1 cellular context compared by ENCODE assay signal in the genomic region with DNA sequence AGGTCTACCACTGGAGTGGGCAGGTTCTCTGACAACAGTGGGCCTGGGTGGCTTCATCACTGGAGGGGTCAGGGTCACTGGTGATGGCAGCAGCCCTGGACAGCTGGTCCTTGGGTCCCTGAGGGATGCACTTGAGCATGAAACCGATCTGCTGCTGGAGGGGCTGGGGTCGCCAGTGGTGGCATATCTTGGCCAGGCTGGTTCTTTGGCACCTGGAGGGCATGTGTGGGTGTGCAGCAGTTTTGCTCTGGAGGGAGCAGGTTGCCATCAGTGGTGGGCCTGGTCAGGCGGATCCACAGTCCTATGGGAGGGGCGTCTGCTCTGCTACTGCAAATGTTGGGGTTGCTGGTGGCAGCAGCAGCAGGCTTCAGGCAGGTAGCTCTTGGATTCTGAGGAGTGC.
A peak's percentile ranks its signal among the peaks of the same experiment; 100 is the strongest.
TF ChIP-seq lines count a peak whose summit lies in the region.

No MANE protein-coding gene starts in this region.

TF ChIP-seq in HepG2, 621 proteins besides CTCF, POLR2A, EP300 and RAD21 (continued from another document):
- TF ChIP-seq, protein P1, sequence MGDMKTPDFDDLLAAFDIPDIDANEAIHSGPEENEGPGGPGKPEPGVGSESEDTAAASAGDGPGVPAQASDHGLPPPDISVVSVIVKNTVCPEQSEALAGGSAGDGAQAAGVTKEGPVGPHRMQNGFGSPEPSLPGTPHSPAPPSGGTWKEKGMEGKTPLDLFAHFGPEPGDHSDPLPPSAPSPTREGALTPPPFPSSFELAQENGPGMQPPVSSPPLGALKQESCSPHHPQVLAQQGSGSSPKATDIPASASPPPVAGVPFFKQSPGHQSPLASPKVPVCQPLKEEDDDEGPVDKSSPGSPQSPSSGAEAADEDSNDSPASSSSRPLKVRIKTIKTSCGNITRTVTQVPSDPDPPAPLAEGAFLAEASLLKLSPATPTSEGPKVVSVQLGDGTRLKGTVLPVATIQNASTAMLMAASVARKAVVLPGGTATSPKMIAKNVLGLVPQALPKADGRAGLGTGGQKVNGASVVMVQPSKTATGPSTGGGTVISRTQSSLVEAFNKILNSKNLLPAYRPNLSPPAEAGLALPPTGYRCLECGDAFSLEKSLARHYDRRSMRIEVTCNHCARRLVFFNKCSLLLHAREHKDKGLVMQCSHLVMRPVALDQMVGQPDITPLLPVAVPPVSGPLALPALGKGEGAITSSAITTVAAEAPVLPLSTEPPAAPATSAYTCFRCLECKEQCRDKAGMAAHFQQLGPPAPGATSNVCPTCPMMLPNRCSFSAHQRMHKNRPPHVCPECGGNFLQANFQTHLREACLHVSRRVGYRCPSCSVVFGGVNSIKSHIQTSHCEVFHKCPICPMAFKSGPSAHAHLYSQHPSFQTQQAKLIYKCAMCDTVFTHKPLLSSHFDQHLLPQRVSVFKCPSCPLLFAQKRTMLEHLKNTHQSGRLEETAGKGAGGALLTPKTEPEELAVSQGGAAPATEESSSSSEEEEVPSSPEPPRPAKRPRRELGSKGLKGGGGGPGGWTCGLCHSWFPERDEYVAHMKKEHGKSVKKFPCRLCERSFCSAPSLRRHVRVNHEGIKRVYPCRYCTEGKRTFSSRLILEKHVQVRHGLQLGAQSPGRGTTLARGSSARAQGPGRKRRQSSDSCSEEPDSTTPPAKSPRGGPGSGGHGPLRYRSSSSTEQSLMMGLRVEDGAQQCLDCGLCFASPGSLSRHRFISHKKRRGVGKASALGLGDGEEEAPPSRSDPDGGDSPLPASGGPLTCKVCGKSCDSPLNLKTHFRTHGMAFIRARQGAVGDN (CRISPR knock-in tag; IDR thresholded peaks at IDR 0.05), result 0 out of 2 replicates have a peak, but pooled peaks have one; percentile 15
